Comparison of ENCODE assay signal across 8 cellular contexts in genomic region chr2:74549685-74549971, GRCh38. TPM values are rescaled to one million over a fixed set of nuclear protein-coding genes. Genes with fewer than 3 reads are reported as not detected.
A peak's percentile ranks its signal among the peaks of the same experiment; 100 is the strongest.
DNase-seq lines count a peak whose midpoint lies in the region; ATAC-seq, FAIRE-seq and TF ChIP-seq lines count a peak whose summit lies in the region.

No MANE protein-coding gene starts in this region.

- CTCF ChIA-PET in GM12878 (lab: Yijun Ruan, JAX): interaction anchor here (0.8 to 14.3 kb wide), 6 partner anchors 9 to 36 kb away, joined by 3 to 115 read pairs (median 19); partner anchors contain the start of genes AUP1, DQX1 and HTRA2

- ATAC-seq in stimulated activated naive CD8-positive, alpha-beta T cell treated with anti-CD3 and anti-CD28 coated beads, Interleukin-15, Interleukin-2, amounts not matched to agents 100 U/mL and 50 U/mL, for 24 hours: no peak
- peak; percentile 3 for ATAC-seq in GM12878
- no peak for ATAC-seq in HG02623 (IDR thresholded peaks at IDR 0.05; ENCODE audit: unreplicated experiment)

- no peak for TF ChIP-seq EP300 in GM12878 (IDR thresholded peaks at IDR 0.05; ENCODE audit: borderline replicate concordance in 1 of 2, control insufficient read depth in 1 of 2, low read depth in 2 of 2, low read length in 2 of 2)

- peaks cover 14% of the 10 kb centered on the region for H3K4me1 Mint-ChIP-seq in stimulated activated naive CD8-positive, alpha-beta T cell treated with anti-CD3 and anti-CD28 coated beads, Interleukin-15, Interleukin-2, amounts not matched to agents 100 ng/mL and 50 ng/mL, for 24 hours (ENCODE audit: low read depth)
- peaks cover 28% of the 10 kb centered on the region for H3K4me1 Mint-ChIP-seq in mesothelial cell of epicardium

- H4K20me1 ChIP-seq in GM12878 (ENCODE audit: control insufficient read depth, insufficient read depth): no peaks in the 10 kb centered on the region

- WGBS in GM12878 (ENCODE audit: insufficient coverage, insufficient replicate concordance, low lambda C conversion rate, missing lambda C conversion rate): 17% methylated on average over 11 of the region's 11 CpGs
- 40 to 58% (median 51%) methylated on average over 7 to 11 of the region's 11 CpGs; no CpG with 5 or more reads in 1 of the 4 donors for WGBS in adrenal gland, 4 donors

- TF ChIP-seq POLR2A in GM12878 (IDR thresholded peaks at IDR 0.05; ENCODE audit: low read depth, low read length): no peak
- TF ChIP-seq POLR2A in adrenal gland (IDR thresholded peaks at IDR 0.05): no peak

- RAD21 ChIA-PET in GM12878 (lab: Charles Lee; ENCODE audit: unreplicated experiment): interaction anchor here (0.6 to 8.6 kb wide), 6 partner anchors 19 to 91 kb away, joined by 3 to 96 read pairs (median 38); partner anchors contain the start of genes AUP1, HTRA2 and WBP1

- no peak for TF ChIP-seq RAD21 in GM12878 (IDR thresholded peaks at IDR 0.05; ENCODE audit: insufficient read depth, low read depth, low read length)

- peak overlapping the region; percentile 71; the same call in 1 of the 2 replicates for H2AFZ ChIP-seq in GM12878 (ENCODE audit: control insufficient read depth, low read depth, low read length)

- H3K9me3 Mint-ChIP-seq in stimulated activated naive CD8-positive, alpha-beta T cell treated with anti-CD3 and anti-CD28 coated beads, Interleukin-15, Interleukin-2, amounts not matched to agents 100 ng/mL and 50 ng/mL, for 24 hours: no peaks in the 10 kb centered on the region
- H3K9me3 Mint-ChIP-seq in mesothelial cell of epicardium: no peaks in the 10 kb centered on the region

- no TSS peak for BruUV-seq in GM12878 (replicated peaks; lab: Mats Ljungman, UMichigan)

- H3K27ac ChIP-seq in GM12878 (ENCODE audit: control insufficient read depth, insufficient read depth) (peak overlapping the region; percentile 67), adrenal gland (no peak overlapping the region)

- intact Hi-C loops in GM12878 (cut with micrococcal nuclease; ENCODE audit: unreplicated experiment) (no loop called here), adrenal gland (cut with DNase I) (no loop called here)

- POLR2A ChIA-PET in GM12878 (lab: Charles Lee): interaction anchor here (0.9 to 17.8 kb wide), 5 partner anchors 18 to 93 kb away, joined by 4 to 441 read pairs (median 7); partner anchors contain the start of genes AUP1, CCDC142, HTRA2 and PCGF1

- H3K36me3 ChIP-seq in GM12878 (ENCODE audit: control insufficient read depth in 2 of 2, insufficient read depth in 2 of 2, low read length in 1 of 2): no peaks in the 10 kb centered on the region; a peak in 1 of 4 replicates
- H3K36me3 ChIP-seq in adrenal gland (replicated peaks in 1 of 2): no peaks in the 10 kb centered on the region

- peaks cover 53% of the 10 kb centered on the region for H3K27me3 Mint-ChIP-seq in stimulated activated naive CD8-positive, alpha-beta T cell treated with anti-CD3 and anti-CD28 coated beads, Interleukin-15, Interleukin-2, amounts not matched to agents 100 ng/mL and 50 ng/mL, for 24 hours
- H3K27me3 Mint-ChIP-seq in mesothelial cell of epicardium (ENCODE audit: low read depth): peaks cover 8% of the 10 kb centered on the region

- peak overlapping the region; percentile 82 for H3K9ac ChIP-seq in GM12878 (ENCODE audit: control insufficient read depth, insufficient read depth, low read length)

- no peaks in the 10 kb centered on the region for H3K9me3 ChIP-seq in GM12878 (replicated peaks; ENCODE audit: control insufficient read depth, insufficient read depth, low read length)
- no peaks in the 10 kb centered on the region for H3K9me3 ChIP-seq in adrenal gland (replicated peaks in 1 of 3)

- H3K27me3 ChIP-seq in GM12878 (replicated peaks in 1 of 2; ENCODE audit: control insufficient read depth in 2 of 2, insufficient read depth in 2 of 2, low read length in 1 of 2): no peaks in the 10 kb centered on the region
- no peaks in the 10 kb centered on the region for H3K27me3 ChIP-seq in adrenal gland

- FAIRE-seq in GM12878 (lab: Jason Lieb, UNC): no peak

- H3K27ac Mint-ChIP-seq in stimulated activated naive CD8-positive, alpha-beta T cell treated with anti-CD3 and anti-CD28 coated beads, Interleukin-15, Interleukin-2, amounts not matched to agents 100 ng/mL and 50 ng/mL, for 24 hours: peak overlapping the region; percentile 38
- H3K27ac Mint-ChIP-seq in mesothelial cell of epicardium: peak overlapping the region; percentile 35

- no peak for TF ChIP-seq CTCF in GM12878 (IDR thresholded peaks at IDR 0.05 in 2 of 3, conservative IDR thresholded peaks at IDR 0.05 in 1 of 3; ENCODE audit: control insufficient read depth in 2 of 3, extremely low read depth in 1 of 3, insufficient read depth in 1 of 3, low read depth in 3 of 3, low read length in 3 of 3)
- TF ChIP-seq CTCF in mesothelial cell of epicardium (IDR thresholded peaks at IDR 0.05; ENCODE audit: unreplicated experiment): no peak
- no peak for TF ChIP-seq CTCF in adrenal gland (IDR thresholded peaks at IDR 0.05)

- in situ Hi-C loops in GM12878 (cut with MboI) (no loop called here), KBM-7 (cut with MboI; ENCODE audit: low pct_unique_long_range_greater_than_20kb, low sequenced_read_pairs) (no loop called here)

- SMC1A ChIA-PET in GM12878 (lab: Charles Lee; ENCODE audit: uncharacterized antibody, unreplicated experiment): interaction anchor here (1.1 to 6.8 kb wide), 7 partner anchors 11 to 42 kb away, joined by 3 to 106 read pairs (median 30); partner anchors contain the start of genes AUP1 and HTRA2

- DNase-seq in stimulated activated naive CD8-positive, alpha-beta T cell treated with anti-CD3 and anti-CD28 coated beads, Interleukin-15, Interleukin-2, amounts not matched to agents 100 U/mL and 50 U/mL, for 24 hours: no peak
- DNase-seq in GM12878 (ENCODE audit: low read depth, low spot score) (no peak), mesothelial cell of epicardium (ENCODE audit: low spot score in 2 of 2, unreplicated experiment in 2 of 2) (no peak), KBM-7 (no peak), SKM-1 treated with dmso at 0.1 percent for 144 hours (lab: John Stamatoyannopoulos, UW; ENCODE audit: unreplicated experiment) (no peak), adrenal gland (no peak)

- peak overlapping the region; percentile 95 for H3K4me2 ChIP-seq in GM12878 (ENCODE audit: control insufficient read depth, insufficient read depth)

- H3K4me3 ChIP-seq in GM12878 (peak overlapping the region; percentile 95), adrenal gland (peak overlapping the region in 1 of 4 donors; percentile 52)

- no peaks in the 10 kb centered on the region for H3K36me3 Mint-ChIP-seq in stimulated activated naive CD8-positive, alpha-beta T cell treated with anti-CD3 and anti-CD28 coated beads, Interleukin-15, Interleukin-2, amounts not matched to agents 100 ng/mL and 50 ng/mL, for 24 hours (ENCODE audit: low read depth)
- no peaks in the 10 kb centered on the region for H3K36me3 Mint-ChIP-seq in mesothelial cell of epicardium

- H3K4me1 ChIP-seq in GM12878 (ENCODE audit: control insufficient read depth, insufficient read depth, low read length) (peaks cover 33% of the 10 kb centered on the region), adrenal gland (replicated peaks in 1 of 2) (peaks cover 5 to 33% of the 10 kb centered on the region in 2 donors)

- peak overlapping the region; percentile 67 for H3K4me3 Mint-ChIP-seq in stimulated activated naive CD8-positive, alpha-beta T cell treated with anti-CD3 and anti-CD28 coated beads, Interleukin-15, Interleukin-2, amounts not matched to agents 100 ng/mL and 50 ng/mL, for 24 hours
- peak overlapping the region; percentile 70 for H3K4me3 Mint-ChIP-seq in mesothelial cell of epicardium

- peaks cover 73% of the 10 kb centered on the region for H3K79me2 ChIP-seq in GM12878 (ENCODE audit: control insufficient read depth, insufficient read depth, low read length)

RNA-seq across cellular contexts. Expression of gene LOXL3, which starts 4.1 kb away (rescaled TPM):
- 28.1 and 32.7 TPM in 2 replicates for total RNA-seq in GM12878 (2013; cell fraction: nucleolus; rRNA removed)
- total RNA-seq in GM12878 (2014; rRNA removed) (19.4 and 22.2 TPM in 2 replicates), GM12878 (2014; rRNA removed; fragmentation: Illumina TruSeq; extraction: Trizol) (11.9 TPM in 2 replicates), GM12878 (2021) (25.1 and 29.0 TPM in 2 replicates), mesothelial cell of epicardium (20.3 to 26.7 TPM (median 21.9 TPM) in 3 replicates), adrenal gland (10 to 100 TPM in 6 of 8 donors, 1 to 10 TPM in 2; 7.7 to 26.4 (median 12.5) TPM)
- polyA plus RNA-seq in GM12878 (2011; ENCODE audit: low read depth): 6.5 TPM
- polyA plus RNA-seq in GM12878 (2011; rRNA removed) (37.6 and 40.9 TPM in 2 replicates), GM12878 (2014; fragmentation: Illumina TruSeq; extraction: Trizol) (16.2 and 16.6 TPM in 2 replicates), GM12878 (2014; fragmentation: Nextera tagmentation; extraction: Ambion mirVana) (1 to 10 TPM; 6.2 to 6.7 TPM), GM12878 (2014; rRNA removed) (32.8 and 33.3 TPM in 2 replicates), GM12878 (2016; fragmentation: Nextera tagmentation; extraction: Ambion mirVana) (10 to 100 TPM; 27.3 to 31.2 TPM), adrenal gland (10 to 100 TPM in 2 of 3 donors, 1 to 10 TPM in 1; 3.6 to 13.6 (median 11.2) TPM)
- polyA plus RNA-seq in GM12878 (2011; cell fraction: cytosol; rRNA removed): 50.1 and 55.1 TPM in 2 replicates
- polyA plus RNA-seq in GM12878 (2011; cell fraction: nucleus; rRNA removed): 99.3 and 126 TPM in 2 replicates
- polyA plus RNA-seq in GM12878 (2012): 13.4 and 15.8 TPM in 2 replicates
- polyA minus RNA-seq in GM12878 (2011; rRNA and poly(A)+ RNA removed): 35.9 and 53.6 TPM in 2 replicates
- 12.8 and 14.6 TPM in 2 replicates for polyA minus RNA-seq in GM12878 (2011; cell fraction: cytosol; rRNA and poly(A)+ RNA removed)
- 21.5 and 28.7 TPM in 2 replicates for polyA minus RNA-seq in GM12878 (2011; cell fraction: nucleus; rRNA and poly(A)+ RNA removed)

RNA-seq across cellular contexts. Expression of gene DOK1, which starts 4.9 kb away (rescaled TPM):
- total RNA-seq in GM12878 (2013; cell fraction: nucleolus; rRNA removed): 32.8 and 37.1 TPM in 2 replicates
- total RNA-seq in GM12878 (2014; rRNA removed): 90.7 and 104 TPM in 2 replicates
- total RNA-seq in GM12878 (2014; rRNA removed; fragmentation: Illumina TruSeq; extraction: Trizol): 28.3 and 31.0 TPM in 2 replicates
- 82.2 and 91.5 TPM in 2 replicates for total RNA-seq in GM12878 (2021)
- polyA plus RNA-seq in GM12878 (2011; ENCODE audit: low read depth): 17.7 TPM
- 17.6 and 30.8 TPM in 2 replicates for polyA plus RNA-seq in GM12878 (2011; rRNA removed)
- polyA plus RNA-seq in GM12878 (2011; cell fraction: cytosol; rRNA removed): 38.2 and 54.7 TPM in 2 replicates
- 79.5 and 102 TPM in 2 replicates for polyA plus RNA-seq in GM12878 (2011; cell fraction: nucleus; rRNA removed)
- 45.5 and 50.5 TPM in 2 replicates for polyA plus RNA-seq in GM12878 (2012)
- polyA plus RNA-seq in GM12878 (2014; fragmentation: Illumina TruSeq; extraction: Trizol): 13.3 and 40.3 TPM in 2 replicates
- polyA plus RNA-seq in GM12878 (2014; fragmentation: Nextera tagmentation; extraction: Ambion mirVana): 1 to 10 TPM; 1.4 to 6.3 TPM
- polyA plus RNA-seq in GM12878 (2014; rRNA removed): 79.1 and 99.6 TPM in 2 replicates
- 10 to 100 TPM; 81.6 to 89.4 TPM for polyA plus RNA-seq in GM12878 (2016; fragmentation: Nextera tagmentation; extraction: Ambion mirVana)
- polyA minus RNA-seq in GM12878 (2011; rRNA and poly(A)+ RNA removed): 19.7 and 49.8 TPM in 2 replicates
- 18.7 and 22.8 TPM in 2 replicates for polyA minus RNA-seq in GM12878 (2011; cell fraction: cytosol; rRNA and poly(A)+ RNA removed)
- polyA minus RNA-seq in GM12878 (2011; cell fraction: nucleus; rRNA and poly(A)+ RNA removed): 38.7 and 57.0 TPM in 2 replicates
- 10.7 to 11.9 TPM (median 10.8 TPM) in 3 replicates for total RNA-seq in mesothelial cell of epicardium
- 10 to 100 TPM; 15.2 to 49.6 (median 23.3) TPM for total RNA-seq in adrenal gland
- 10 to 100 TPM in 1 of 3 donors, 1 to 10 TPM in 2; 4.0 to 11.3 (median 5.5) TPM for polyA plus RNA-seq in adrenal gland

RNA-seq across cellular contexts. Expression of gene HTRA2, which starts 19.9 kb away (rescaled TPM):
- total RNA-seq in GM12878 (2013; cell fraction: nucleolus; rRNA removed): 41.0 and 54.6 TPM in 2 replicates
- total RNA-seq in GM12878 (2014; rRNA removed) (73.9 and 77.4 TPM in 2 replicates), GM12878 (2014; rRNA removed; fragmentation: Illumina TruSeq; extraction: Trizol) (48.7 and 51.8 TPM in 2 replicates), GM12878 (2021) (62.2 and 64.5 TPM in 2 replicates), mesothelial cell of epicardium (25.1 to 26.1 TPM (median 25.7 TPM) in 3 replicates), adrenal gland (10 to 100 TPM; 19.1 to 47.4 (median 36.7) TPM)
- 24.0 TPM for polyA plus RNA-seq in GM12878 (2011; ENCODE audit: low read depth)
- polyA plus RNA-seq in GM12878 (2011; rRNA removed) (34.3 and 46.9 TPM in 2 replicates), GM12878 (2014; fragmentation: Illumina TruSeq; extraction: Trizol) (39.7 and 45.1 TPM in 2 replicates), GM12878 (2014; fragmentation: Nextera tagmentation; extraction: Ambion mirVana) (10 to 100 TPM; 42.3 to 46.4 TPM), GM12878 (2014; rRNA removed) (68.3 and 70.5 TPM in 2 replicates), GM12878 (2016; fragmentation: Nextera tagmentation; extraction: Ambion mirVana) (10 to 100 TPM; 60.6 to 61.4 TPM), adrenal gland (10 to 100 TPM; 25.6 to 42.0 (median 29.0) TPM)
- 68.5 and 72.9 TPM in 2 replicates for polyA plus RNA-seq in GM12878 (2011; cell fraction: cytosol; rRNA removed)
- 110 and 113 TPM in 2 replicates for polyA plus RNA-seq in GM12878 (2011; cell fraction: nucleus; rRNA removed)
- polyA plus RNA-seq in GM12878 (2012): 41.1 and 51.2 TPM in 2 replicates
- polyA minus RNA-seq in GM12878 (2011; rRNA and poly(A)+ RNA removed): 47.2 and 71.4 TPM in 2 replicates
- polyA minus RNA-seq in GM12878 (2011; cell fraction: cytosol; rRNA and poly(A)+ RNA removed): 13.1 and 14.5 TPM in 2 replicates
- polyA minus RNA-seq in GM12878 (2011; cell fraction: nucleus; rRNA and poly(A)+ RNA removed): 44.7 and 56.4 TPM in 2 replicates

RNA-seq across cellular contexts. Expression of gene AUP1, which starts 20.1 kb away (rescaled TPM):
- total RNA-seq in GM12878 (2013; cell fraction: nucleolus; rRNA removed): 142 and 147 TPM in 2 replicates
- 151 and 152 TPM in 2 replicates for total RNA-seq in GM12878 (2014; rRNA removed)
- 104 and 107 TPM in 2 replicates for total RNA-seq in GM12878 (2014; rRNA removed; fragmentation: Illumina TruSeq; extraction: Trizol)
- 127 and 128 TPM in 2 replicates for total RNA-seq in GM12878 (2021)
- polyA plus RNA-seq in GM12878 (2011; ENCODE audit: low read depth): 55.2 TPM
- 71.4 and 106 TPM in 2 replicates for polyA plus RNA-seq in GM12878 (2011; rRNA removed)
- 160 and 189 TPM in 2 replicates for polyA plus RNA-seq in GM12878 (2011; cell fraction: cytosol; rRNA removed)
- polyA plus RNA-seq in GM12878 (2011; cell fraction: nucleus; rRNA removed): 745 and 873 TPM in 2 replicates
- polyA plus RNA-seq in GM12878 (2012): 109 and 110 TPM in 2 replicates
- 137 and 147 TPM in 2 replicates for polyA plus RNA-seq in GM12878 (2014; fragmentation: Illumina TruSeq; extraction: Trizol)
- 10 to 100 TPM; 39.1 to 56.5 TPM for polyA plus RNA-seq in GM12878 (2014; fragmentation: Nextera tagmentation; extraction: Ambion mirVana)
- polyA plus RNA-seq in GM12878 (2014; rRNA removed): 212 and 215 TPM in 2 replicates
- polyA plus RNA-seq in GM12878 (2016; fragmentation: Nextera tagmentation; extraction: Ambion mirVana): 100 to 1,000 TPM; 187 to 204 TPM
- 80.1 and 134 TPM in 2 replicates for polyA minus RNA-seq in GM12878 (2011; rRNA and poly(A)+ RNA removed)
- 40.2 and 55.4 TPM in 2 replicates for polyA minus RNA-seq in GM12878 (2011; cell fraction: cytosol; rRNA and poly(A)+ RNA removed)
- 167 and 238 TPM in 2 replicates for polyA minus RNA-seq in GM12878 (2011; cell fraction: nucleus; rRNA and poly(A)+ RNA removed)
- total RNA-seq in mesothelial cell of epicardium: 86.2 to 89.4 TPM (median 86.8 TPM) in 3 replicates
- total RNA-seq in adrenal gland: 100 to 1,000 TPM in 5 of 8 donors, 10 to 100 TPM in 3; 88.5 to 122 (median 105) TPM
- 100 to 1,000 TPM; 118 to 527 (median 329) TPM for polyA plus RNA-seq in adrenal gland

RNA-seq across cellular contexts. Expression of gene DQX1, which starts 23.6 kb away (rescaled TPM):
- total RNA-seq in GM12878 (2013; cell fraction: nucleolus; rRNA removed): 1.8 and 2.2 TPM in 2 replicates
- total RNA-seq in GM12878 (2014; rRNA removed) (0.34 and 1.2 TPM in 2 replicates), GM12878 (2014; rRNA removed; fragmentation: Illumina TruSeq; extraction: Trizol) (0.67 and 0.78 TPM in 2 replicates), GM12878 (2021) (0.85 and 0.98 TPM in 2 replicates), mesothelial cell of epicardium (0.16 to 0.42 TPM (median 0.29 TPM) in 3 replicates), adrenal gland (under 1 TPM in 1 of 8 donors, not detected in 7; 0.31 TPM)
- 1.1 TPM for polyA plus RNA-seq in GM12878 (2011; ENCODE audit: low read depth)
- polyA plus RNA-seq in GM12878 (2011; rRNA removed) (0.46 and 0.87 TPM in 2 replicates), GM12878 (2014; fragmentation: Illumina TruSeq; extraction: Trizol) (0.96 and 1.7 TPM in 2 replicates), GM12878 (2014; fragmentation: Nextera tagmentation; extraction: Ambion mirVana) (under 1 TPM; 0.63 to 0.73 TPM), GM12878 (2014; rRNA removed) (1.5 and 1.6 TPM in 2 replicates), GM12878 (2016; fragmentation: Nextera tagmentation; extraction: Ambion mirVana) (1 to 10 TPM; 1.1 to 2.1 TPM), adrenal gland (under 1 TPM in 2 of 3 donors, not detected in 1; 0.17 to 0.32 TPM)
- 0.60 and 0.79 TPM in 2 replicates for polyA plus RNA-seq in GM12878 (2011; cell fraction: cytosol; rRNA removed)
- polyA plus RNA-seq in GM12878 (2011; cell fraction: nucleus; rRNA removed): 7.3 and 10.0 TPM in 2 replicates
- polyA plus RNA-seq in GM12878 (2012): 1.2 TPM in 2 replicates
- 0.46 and 1.0 TPM in 2 replicates for polyA minus RNA-seq in GM12878 (2011; rRNA and poly(A)+ RNA removed)
- polyA minus RNA-seq in GM12878 (2011; cell fraction: cytosol; rRNA and poly(A)+ RNA removed): not detected in 2 replicates
- 1.9 and 2.1 TPM in 2 replicates for polyA minus RNA-seq in GM12878 (2011; cell fraction: nucleus; rRNA and poly(A)+ RNA removed)
